ENCODE assay signal across 28 cellular contexts in the genomic region with DNA sequence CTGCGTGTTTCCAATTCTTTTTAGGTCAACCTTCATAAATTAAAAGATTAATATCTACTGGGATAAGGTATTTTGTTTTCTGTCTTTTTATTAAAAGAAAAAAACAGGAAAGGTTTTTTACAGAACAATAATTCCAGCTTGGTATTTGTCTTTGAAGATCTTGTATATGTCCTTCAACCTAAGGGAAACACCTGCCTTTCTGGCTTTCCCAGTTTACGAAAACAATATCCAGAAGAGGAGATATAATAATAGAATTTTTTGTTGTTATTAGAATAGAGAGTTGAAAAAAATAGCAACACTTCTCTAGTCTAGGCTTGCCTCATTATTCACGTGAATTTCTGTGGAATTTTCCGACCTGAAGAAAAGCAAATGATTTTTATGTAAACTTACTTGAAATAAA.
"Had no signal": no experiment of that assay in that cellular context is flagged by ENCODE, and none has a peak within 500 bp of the region (broad histone marks: within the 10 kb centered on the region; RNA-seq: fewer than 3 reads in every experiment).

No MANE protein-coding gene starts in this region.

- H3K27me3 Mint-ChIP-seq: dendritic cell treated with granulocyte-macrophage colony-stimulating factor and Interleukin-4, amounts not matched to agents 40 ng/mL and 50 ng/mL, for 4 days; effector memory CD8-positive, alpha-beta T cell had no signal

- H2AFZ ChIP-seq: hepatocyte had no signal

- H3K4me1 ChIP-seq: colonic mucosa, esophagus muscularis mucosa, esophagus squamous epithelium, foreskin keratinocyte, gastrocnemius medialis, gastroesophageal sphincter, heart left ventricle, heart right ventricle had no signal

- H3K9me3 ChIP-seq: colonic mucosa, esophagus muscularis mucosa, gastroesophageal sphincter had no signal

- ATAC-seq: effector memory CD8-positive, alpha-beta T cell; esophagus mucosa; foreskin keratinocyte; gastrocnemius medialis; gastroesophageal sphincter; heart left ventricle; heart right ventricle had no signal

- H3K27me3 ChIP-seq: colonic mucosa, dorsolateral prefrontal cortex, esophagus muscularis mucosa, esophagus squamous epithelium, foreskin keratinocyte, gastrocnemius medialis, gastroesophageal sphincter, heart left ventricle, heart right ventricle, hepatocyte had no signal

- H3K4me1 Mint-ChIP-seq: endodermal cell had no signal

- H3K4me2 ChIP-seq: hepatocyte had no signal

- H3K4me3 ChIP-seq: colonic mucosa, coronary artery, dorsolateral prefrontal cortex, esophagus muscularis mucosa, esophagus squamous epithelium, gastrocnemius medialis, gastroesophageal sphincter, heart left ventricle, heart right ventricle, hepatocyte had no signal

- H3K27ac ChIP-seq: colonic mucosa, coronary artery, dorsolateral prefrontal cortex, epithelial cell of prostate, esophagus muscularis mucosa, esophagus squamous epithelium, foreskin keratinocyte, gastrocnemius medialis, gastroesophageal sphincter, heart left ventricle, heart right ventricle, hepatocyte had no signal

- H3K4me3 Mint-ChIP-seq: dendritic cell treated with granulocyte-macrophage colony-stimulating factor and Interleukin-4, amounts not matched to agents 40 ng/mL and 50 ng/mL, for 4 days; effector memory CD8-positive, alpha-beta T cell; endodermal cell had no signal

- H3K79me2 ChIP-seq: hepatocyte had no signal

- DNase-seq: colonic mucosa; cortex of kidney; dorsolateral prefrontal cortex; effector CD4-positive, alpha-beta T cell; effector CD8-positive, alpha-beta T cell; effector memory CD4-positive, alpha-beta T cell; effector memory CD8-positive, alpha-beta T cell; endodermal cell; erythroblast; esophagus squamous epithelium; foreskin fibroblast; foreskin keratinocyte; foreskin melanocyte; gastrocnemius medialis; glutamatergic neuron; head of caudate nucleus; heart left ventricle; heart right ventricle had no signal

- H3K27ac Mint-ChIP-seq: dendritic cell treated with granulocyte-macrophage colony-stimulating factor and Interleukin-4, amounts not matched to agents 40 ng/mL and 50 ng/mL, for 4 days; effector memory CD8-positive, alpha-beta T cell; endodermal cell had no signal

- H3K36me3 ChIP-seq: colonic mucosa, esophagus muscularis mucosa, esophagus squamous epithelium, gastrocnemius medialis, gastroesophageal sphincter, heart left ventricle, heart right ventricle had no signal

- H3K9me3 Mint-ChIP-seq: dendritic cell treated with granulocyte-macrophage colony-stimulating factor and Interleukin-4, amounts not matched to agents 40 ng/mL and 50 ng/mL, for 4 days; effector memory CD8-positive, alpha-beta T cell had no signal

- FAIRE-seq: colon, endometrium, frontal cortex had no signal
